Comparison of ENCODE assay signal across 11 cellular contexts in the genomic region with DNA sequence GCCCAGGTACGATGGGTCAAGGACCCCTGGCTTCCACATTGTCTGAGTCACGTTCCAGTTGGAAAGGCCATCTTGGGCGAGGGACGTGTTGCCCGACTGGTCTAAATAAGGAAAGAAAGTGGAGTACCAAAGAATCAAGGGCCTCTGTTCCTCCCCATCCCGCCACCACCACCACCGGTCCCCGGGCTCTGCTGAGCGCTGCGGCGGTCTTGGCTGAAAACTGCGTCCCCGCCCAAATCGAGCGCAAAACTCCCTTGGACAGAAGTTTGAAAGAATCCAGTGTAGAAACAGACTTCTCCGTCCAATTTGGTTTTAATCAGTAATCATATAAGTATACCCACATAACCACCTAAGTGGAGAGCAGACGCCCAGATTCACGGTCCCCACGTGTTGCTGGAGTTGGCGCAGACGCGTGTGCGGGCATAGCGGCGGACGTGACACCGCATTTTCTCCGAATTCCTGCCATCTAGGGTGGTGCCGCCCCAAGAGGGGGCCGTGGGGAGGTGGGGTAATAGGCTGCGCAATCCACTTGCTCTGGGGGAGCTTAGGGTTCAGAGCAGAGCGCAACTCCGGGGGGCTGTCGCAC.
DNase-seq lines count a peak whose midpoint lies in the region; ATAC-seq and TF ChIP-seq lines count a peak whose summit lies in the region.
"Had no signal": no experiment of that assay in that cellular context is flagged by ENCODE, and none has a peak within 500 bp of the region (broad histone marks: within the 10 kb centered on the region; RNA-seq: fewer than 3 reads in every experiment).

No MANE protein-coding gene starts in this region.

- no peak for ATAC-seq in thoracic aorta (ENCODE audit: insufficient number of reproducible peaks, low FRiP score, low read depth)
- ATAC-seq in HG03045 (IDR thresholded peaks at IDR 0.05; ENCODE audit: unreplicated experiment): no peak
- ATAC-seq: HepG2 had no signal

- H3K27me3 Mint-ChIP-seq in activated T-helper 1 cell treated with anti-CD3 and anti-CD28 coated beads, Interleukin-12 subunit alpha, Interleukin-12 subunit beta, Interleukin-2, Interleukin-4 antibody, amounts not matched to agents 30 ng/mL and 10 ng/mL and 1 ng/mL, durations not matched to agents 14 hours and 24 hours and 36 hours (ENCODE audit: insufficient read depth): peaks cover 81% of the 10 kb centered on the region
- peaks cover 35 to 43% (median 35%) of the 10 kb centered on the region in 3 donors for H3K27me3 Mint-ChIP-seq in immature natural killer cell (ENCODE audit: low read depth in 3 of 3)

- H3K9me3 Mint-ChIP-seq in activated T-helper 1 cell treated with anti-CD3 and anti-CD28 coated beads, Interleukin-12 subunit alpha, Interleukin-12 subunit beta, Interleukin-2, Interleukin-4 antibody, amounts not matched to agents 30 ng/mL and 10 ng/mL and 1 ng/mL, durations not matched to agents 14 hours and 24 hours and 36 hours: no peaks in the 10 kb centered on the region
- peaks cover 0 to 6% (median 0%) of the 10 kb centered on the region in 6 donors for H3K9me3 Mint-ChIP-seq in immature natural killer cell

- H3K4me1 ChIP-seq in cardiac muscle cell (ENCODE audit: low read depth) (peaks cover 12% of the 10 kb centered on the region), right atrium auricular region (peaks cover 0 to 54% of the 10 kb centered on the region in 2 donors), thoracic aorta (ENCODE audit: control insufficient read depth in 1 of 2, low read depth in 2 of 2) (peaks cover 29 to 51% of the 10 kb centered on the region in 2 donors)

- peak overlapping the region; percentile 30 for H3K4me3 Mint-ChIP-seq in activated T-helper 1 cell treated with anti-CD3 and anti-CD28 coated beads, Interleukin-12 subunit alpha, Interleukin-12 subunit beta, Interleukin-2, Interleukin-4 antibody, amounts not matched to agents 30 ng/mL and 10 ng/mL and 1 ng/mL, durations not matched to agents 14 hours and 24 hours and 36 hours
- peak overlapping the region in 3 of 5 donors; percentile 56 to 62 (median 62) for H3K4me3 Mint-ChIP-seq in immature natural killer cell

- TF ChIP-seq POLR2A in erythroblast (IDR thresholded peaks at IDR 0.05; ENCODE audit: low read length): no peak

- no peaks in the 10 kb centered on the region for H3K9me3 ChIP-seq in cardiac muscle cell (ENCODE audit: low read depth)
- H3K9me3 ChIP-seq in right atrium auricular region: peaks cover 0 to 10% of the 10 kb centered on the region in 2 donors
- H3K9me3 ChIP-seq in thoracic aorta: no peaks in the 10 kb centered on the region
- H3K9me3 ChIP-seq: neutrophil had no signal

- H3K27ac ChIP-seq in cardiac muscle cell: no peak overlapping the region
- no peak overlapping the region for H3K27ac ChIP-seq in right atrium auricular region
- no peak overlapping the region for H3K27ac ChIP-seq in thoracic aorta
- H3K27ac ChIP-seq: neutrophil had no signal

- H3K4me3 ChIP-seq in cardiac muscle cell: peak overlapping the region; percentile 41
- peak overlapping the region in 1 of 2 donors; percentile 57 for H3K4me3 ChIP-seq in right atrium auricular region
- peak overlapping the region; percentile 70 for H3K4me3 ChIP-seq in thoracic aorta

- H3K4me1 Mint-ChIP-seq in activated T-helper 1 cell treated with anti-CD3 and anti-CD28 coated beads, Interleukin-12 subunit alpha, Interleukin-12 subunit beta, Interleukin-2, Interleukin-4 antibody, amounts not matched to agents 30 ng/mL and 10 ng/mL and 1 ng/mL, durations not matched to agents 14 hours and 24 hours and 36 hours (ENCODE audit: low read depth): peaks cover 35% of the 10 kb centered on the region
- peaks cover 38 to 42% of the 10 kb centered on the region in 2 donors for H3K4me1 Mint-ChIP-seq in immature natural killer cell

- H3K36me3 ChIP-seq in cardiac muscle cell (no peaks in the 10 kb centered on the region), right atrium auricular region (no peaks in the 10 kb centered on the region), thoracic aorta (no peaks in the 10 kb centered on the region)
- H3K36me3 ChIP-seq: neutrophil had no signal

- peak overlapping the region; percentile 43 for H3K27ac Mint-ChIP-seq in activated T-helper 1 cell treated with anti-CD3 and anti-CD28 coated beads, Interleukin-12 subunit alpha, Interleukin-12 subunit beta, Interleukin-2, Interleukin-4 antibody, amounts not matched to agents 30 ng/mL and 10 ng/mL and 1 ng/mL, durations not matched to agents 14 hours and 24 hours and 36 hours
- no peak overlapping the region for H3K27ac Mint-ChIP-seq in immature natural killer cell

- no peak for TF ChIP-seq CTCF in cardiac muscle cell (IDR thresholded peaks at IDR 0.05; ENCODE audit: low read depth, low read length)
- TF ChIP-seq CTCF in right atrium auricular region (IDR thresholded peaks at IDR 0.05): no peak
- TF ChIP-seq CTCF in thoracic aorta (IDR thresholded peaks at IDR 0.05): no peak

- H3K27me3 ChIP-seq in cardiac muscle cell (peaks cover 100% of the 10 kb centered on the region), right atrium auricular region (peaks cover 26 to 49% of the 10 kb centered on the region in 2 donors), thoracic aorta (replicated peaks; ENCODE audit: insufficient read depth) (peaks cover 24% of the 10 kb centered on the region)

- DNase-seq in cardiac muscle cell (ENCODE audit: low read depth in 1 of 2, low spot score in 1 of 2): peak in 1 of 2 donors; percentile 19
- DNase-seq in right atrium auricular region (ENCODE audit: low spot score): no peak
- DNase-seq in activated T-helper 1 cell treated with anti-CD3 and anti-CD28 coated beads, Interleukin-12 subunit alpha, Interleukin-12 subunit beta, Interleukin-2, Interleukin-4 antibody, amounts not matched to agents 30 ng/mL and 10 ng/mL and 1 ng/mL, durations not matched to agents 14 hours and 24 hours and 36 hours (ENCODE audit: low spot score): no peak
- no peak for DNase-seq in immature natural killer cell
- DNase-seq in thoracic aorta (ENCODE audit: low spot score): no peak
- no peak for DNase-seq in erythroblast (lab: John Stamatoyannopoulos, UW)
- no peak for DNase-seq in NCI-H1048 (lab: John Stamatoyannopoulos, UW)
- DNase-seq: GF-D8 had no signal

- intact Hi-C loops in activated T-helper 1 cell treated with anti-CD3 and anti-CD28 coated beads, Interleukin-12 subunit alpha, Interleukin-12 subunit beta, Interleukin-2, Interleukin-4 antibody, amounts not matched to agents 30 ng/mL and 10 ng/mL and 1 ng/mL, durations not matched to agents 14 hours and 24 hours and 36 hours (cut with micrococcal nuclease): loop anchor here (1.0 to 10.0 kb wide), 5 partner anchors 24 to 453 kb away; a partner anchor contains a TSS

- H3K36me3 Mint-ChIP-seq in activated T-helper 1 cell treated with anti-CD3 and anti-CD28 coated beads, Interleukin-12 subunit alpha, Interleukin-12 subunit beta, Interleukin-2, Interleukin-4 antibody, amounts not matched to agents 30 ng/mL and 10 ng/mL and 1 ng/mL, durations not matched to agents 14 hours and 24 hours and 36 hours (ENCODE audit: low read depth): peaks cover 5% of the 10 kb centered on the region
- H3K36me3 Mint-ChIP-seq in immature natural killer cell: no peaks in the 10 kb centered on the region
